12 cellular contexts compared by ENCODE assay signal in the genomic region with DNA sequence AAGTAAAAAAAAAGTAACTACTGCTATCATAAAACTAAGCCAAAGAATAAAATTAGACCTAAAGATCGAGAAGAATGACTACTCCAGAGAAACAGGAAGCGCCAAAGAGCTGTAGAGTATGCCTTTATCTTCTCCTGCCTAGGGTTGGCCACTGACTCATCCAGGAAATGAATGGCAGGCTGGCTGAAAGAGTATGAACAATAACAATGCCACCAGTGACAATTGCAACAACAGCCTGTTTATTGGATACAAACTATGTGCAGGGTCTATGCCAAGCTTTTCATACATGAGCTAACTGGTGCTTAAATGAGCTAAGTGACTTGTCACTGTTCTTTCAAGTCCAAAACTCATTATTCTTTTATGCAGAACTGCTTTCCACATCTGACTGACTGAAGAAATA.
DNase-seq lines count a peak whose midpoint lies in the region; ATAC-seq, FAIRE-seq and TF ChIP-seq lines count a peak whose summit lies in the region.
"Had no signal": no experiment of that assay in that cellular context is flagged by ENCODE, and none has a peak within 500 bp of the region (broad histone marks: within the 10 kb centered on the region; RNA-seq: fewer than 3 reads in every experiment).

No MANE protein-coding gene starts in this region.

- H3K9me3 ChIP-seq in MG63 (no peaks in the 10 kb centered on the region), keratinocyte (ENCODE audit: control insufficient read depth, low read depth, low read length) (no peaks in the 10 kb centered on the region)
- H3K9me3 ChIP-seq: right atrium auricular region had no signal

- ATAC-seq in activated T-helper 17 cell treated with anti-CD3 and anti-CD28 coated beads, Interleukin-2, amount 50 U/mL, for 72 hours (replicated peaks), result no peak
- ATAC-seq: activated naive CD8-positive, alpha-beta T cell treated with anti-CD3 and anti-CD28 coated beads, Interleukin-2, amount 50 U/mL, for 24 hours had no signal

- H3K4me3 ChIP-seq in MG63, result no peak overlapping the region
- no peak overlapping the region for H3K4me3 ChIP-seq in keratinocyte (ENCODE audit: control insufficient read depth in 2 of 3, extremely low read depth in 1 of 3, insufficient read depth in 2 of 3, low read depth in 1 of 3, low read length in 3 of 3)
- H3K4me3 ChIP-seq: right atrium auricular region had no signal

- H3K9ac ChIP-seq in keratinocyte (ENCODE audit: control insufficient read depth, extremely low read depth, insufficient read depth, low read length), result no peak overlapping the region

- no peak overlapping the region for H3K4me3 Mint-ChIP-seq in activated T-helper 17 cell treated with anti-CD3 and anti-CD28 coated beads, Interleukin-2, amount 50 U/mL, for 72 hours
- H3K4me3 Mint-ChIP-seq: activated naive CD8-positive, alpha-beta T cell treated with anti-CD3 and anti-CD28 coated beads, Interleukin-2, amount 50 U/mL, for 24 hours had no signal

- no peaks in the 10 kb centered on the region for H3K27me3 Mint-ChIP-seq in activated T-helper 17 cell treated with anti-CD3 and anti-CD28 coated beads, Interleukin-2, amount 50 U/mL, for 72 hours
- H3K27me3 Mint-ChIP-seq: activated naive CD8-positive, alpha-beta T cell treated with anti-CD3 and anti-CD28 coated beads, Interleukin-2, amount 50 U/mL, for 24 hours had no signal

- H3K27ac ChIP-seq in keratinocyte (ENCODE audit: control insufficient read depth, insufficient read depth, low read length), result peak overlapping the region; percentile 60
- H3K27ac ChIP-seq: right atrium auricular region had no signal

- peaks cover 12% of the 10 kb centered on the region for H3K9me3 Mint-ChIP-seq in activated T-helper 17 cell treated with anti-CD3 and anti-CD28 coated beads, Interleukin-2, amount 50 U/mL, for 72 hours

- H3K27ac Mint-ChIP-seq in activated T-helper 17 cell treated with anti-CD3 and anti-CD28 coated beads, Interleukin-2, amount 50 U/mL, for 72 hours, result no peak overlapping the region
- H3K27ac Mint-ChIP-seq: activated naive CD8-positive, alpha-beta T cell treated with anti-CD3 and anti-CD28 coated beads, Interleukin-2, amount 50 U/mL, for 24 hours had no signal

- H3K36me3 Mint-ChIP-seq in activated T-helper 17 cell treated with anti-CD3 and anti-CD28 coated beads, Interleukin-2, amount 50 U/mL, for 72 hours (ENCODE audit: low read depth), result no peaks in the 10 kb centered on the region

- peak; percentile 87 for FAIRE-seq in keratinocyte (lab: Jason Lieb, UNC)

- no peaks in the 10 kb centered on the region for H3K4me1 Mint-ChIP-seq in activated T-helper 17 cell treated with anti-CD3 and anti-CD28 coated beads, Interleukin-2, amount 50 U/mL, for 72 hours
- H3K4me1 Mint-ChIP-seq: activated naive CD8-positive, alpha-beta T cell treated with anti-CD3 and anti-CD28 coated beads, Interleukin-2, amount 50 U/mL, for 24 hours had no signal

- CTCF ChIA-PET in GM10248 (lab: Yijun Ruan, JAX), result no interaction called here

- H3K36me3 ChIP-seq in MG63 (no peaks in the 10 kb centered on the region), keratinocyte (ENCODE audit: control insufficient read depth in 2 of 2, extremely low read depth in 1 of 2, insufficient read depth in 2 of 2, low read length in 2 of 2) (no peaks in the 10 kb centered on the region)
- H3K36me3 ChIP-seq: right atrium auricular region had no signal

- H3K79me2 ChIP-seq in keratinocyte (ENCODE audit: control insufficient read depth, insufficient read depth, low read length), result no peaks in the 10 kb centered on the region

- dilution Hi-C loops in keratinocyte (cut with MboI; ENCODE audit: extremely low pct_ligation_motif_present, low sequenced_read_pairs), result no loop called here

- peak overlapping the region; percentile 59 for H3K4me2 ChIP-seq in keratinocyte (ENCODE audit: control insufficient read depth, extremely low read depth, insufficient read depth, low read depth, low read length)

- DNase-seq in A172 (ENCODE audit: low spot score) (peak; percentile 94), MG63 (peak; percentile 71), astrocyte of the hippocampus (ENCODE audit: low read depth, low spot score) (peak; percentile 83), keratinocyte (ENCODE audit: low read depth, low spot score) (peak; percentile 32), DMS 273 treated with DMSO at 0.1 percent for 48 hours (lab: John Stamatoyannopoulos, UW) (no peak), SHP77 treated with DMSO at 0.1 percent for 48 hours (lab: John Stamatoyannopoulos, UW) (no peak), GM10248 (ENCODE audit: extremely low spot score) (no peak)
- DNase-seq: activated CD4-positive, alpha-beta T cell treated with anti-CD3 and anti-CD28 coated beads for 1 hour; activated naive CD8-positive, alpha-beta T cell treated with anti-CD3 and anti-CD28 coated beads, Interleukin-2, amount 50 U/mL, for 24 hours; NCI-H526 had no signal

- POLR2A ChIA-PET in GM10248 (lab: Yijun Ruan, JAX), result no interaction called here

- H3K27me3 ChIP-seq in MG63 (no peaks in the 10 kb centered on the region), keratinocyte (ENCODE audit: control insufficient read depth, extremely low read depth, insufficient read depth, low read length) (no peaks in the 10 kb centered on the region)
- H3K27me3 ChIP-seq: right atrium auricular region had no signal

- TF ChIP-seq CTCF in keratinocyte (optimal IDR thresholded peaks at IDR 0.05 in 1 of 3, IDR thresholded peaks at IDR 0.05 in 1 of 3, conservative IDR thresholded peaks at IDR 0.05 in 1 of 3; ENCODE audit: extremely low read depth in 1 of 3, insufficient read depth in 2 of 3, low read length in 3 of 3) (no peak), GM10248 (IDR thresholded peaks at IDR 0.05; ENCODE audit: control extremely low read depth, extremely low read depth, low read depth, missing control alignments) (no peak)

- no peaks in the 10 kb centered on the region for H3K9me1 ChIP-seq in keratinocyte (ENCODE audit: control insufficient read depth, extremely low read depth, insufficient read depth, low read length)

- H3K4me1 ChIP-seq in keratinocyte (ENCODE audit: control insufficient read depth, extremely low read depth, insufficient read depth, low read length), result peaks cover 29% of the 10 kb centered on the region
- H3K4me1 ChIP-seq: right atrium auricular region had no signal

- no peak overlapping the region for H2AFZ ChIP-seq in keratinocyte (ENCODE audit: control insufficient read depth, low read length)

- no peaks in the 10 kb centered on the region for H4K20me1 ChIP-seq in keratinocyte (ENCODE audit: control insufficient read depth, extremely low read depth, insufficient read depth, low read length)

Comparison
In these comparisons a context has a peak if more than half of its experiments do, and no peak if none do; other contexts are left out.
1. DNase-seq: peak in A172 (single experiment), MG63 (single experiment), astrocyte of the hippocampus (single experiment) and keratinocyte (single experiment); none in DMS 273 treated with DMSO at 0.1 percent for 48 hours (single experiment), SHP77 treated with DMSO at 0.1 percent for 48 hours (single experiment) and GM10248 (single experiment).